16 cellular contexts compared by ENCODE assay signal in genomic region chr20:36307412-36308317, GRCh38. TPM values are rescaled to one million over a fixed set of nuclear protein-coding genes. Genes with fewer than 3 reads are reported as not detected.
DNase-seq lines count a peak whose midpoint lies in the region; ATAC-seq, FAIRE-seq and TF ChIP-seq lines count a peak whose summit lies in the region.
"Had no signal": no experiment of that assay in that cellular context is flagged by ENCODE, and none has a peak within 500 bp of the region (broad histone marks: within the 10 kb centered on the region; RNA-seq: fewer than 3 reads in every experiment).

No MANE protein-coding gene starts in this region.

- ATAC-seq in activated CD8-positive, alpha-beta memory T cell treated with anti-CD3 and anti-CD28 coated beads, Interleukin-2, amount 10 ng/mL, durations not matched to agents 7 days and 5 days: no peak
- ATAC-seq: psoas muscle had no signal

- peak overlapping the region; percentile 94 for H2AFZ ChIP-seq in parathyroid adenoma

- DNase-seq in activated CD8-positive, alpha-beta memory T cell treated with anti-CD3 and anti-CD28 coated beads, Interleukin-2, amount 10 ng/mL, durations not matched to agents 7 days and 5 days: peak; percentile 39
- DNase-seq in activated CD8-positive, alpha-beta memory T cell treated with anti-CD3 and anti-CD28 coated beads, Interleukin-2, amount 50 U/mL, for 48 hours: no peak
- DNase-seq in immature natural killer cell (no peak), BE2C (no peak), GM03348 (ENCODE audit: low spot score) (no peak), urothelium cell line (ENCODE audit: low spot score) (no peak)
- DNase-seq: NCI-H1048; NCI-H226; psoas muscle; stimulated activated CD8-positive, alpha-beta memory T cell treated with anti-CD3 and anti-CD28 coated beads, Interleukin-4, amount 100 ng/mL, for 48 hours had no signal

- no peak for FAIRE-seq in urothelium cell line (lab: Jason Lieb, UNC)
- FAIRE-seq: endothelial cell of umbilical vein, RCC 7860 had no signal

- H3K4me2 ChIP-seq in parathyroid adenoma (ENCODE audit: low read length): no peak overlapping the region

- no peaks in the 10 kb centered on the region for H3K79me2 ChIP-seq in parathyroid adenoma

- H3K9me3 ChIP-seq in parathyroid adenoma (ENCODE audit: control insufficient read depth, low read length) (no peaks in the 10 kb centered on the region), BE2C (no peaks in the 10 kb centered on the region)
- H3K9me3 ChIP-seq: psoas muscle, tibial nerve had no signal

- H3K4me3 ChIP-seq in parathyroid adenoma (ENCODE audit: low read depth, low read length): no peak overlapping the region
- H3K4me3 ChIP-seq in BE2C (ENCODE audit: low read depth, low read length): no peak overlapping the region

- H3K9ac ChIP-seq in parathyroid adenoma: no peak overlapping the region

- CTCF ChIA-PET in activated CD8-positive, alpha-beta memory T cell treated with anti-CD3 and anti-CD28 coated beads, Interleukin-2, amount 10 ng/mL, durations not matched to agents 7 days and 5 days (lab: Charles Lee): no interaction called here

- no peaks in the 10 kb centered on the region for H3K36me3 ChIP-seq in parathyroid adenoma (ENCODE audit: control insufficient read depth, insufficient read depth, low read length)
- no peaks in the 10 kb centered on the region for H3K36me3 ChIP-seq in BE2C
- H3K36me3 ChIP-seq: tibial nerve had no signal

- H3K36me3 Mint-ChIP-seq in activated CD8-positive, alpha-beta memory T cell treated with anti-CD3 and anti-CD28 coated beads, Interleukin-2, amount 10 ng/mL, durations not matched to agents 7 days and 5 days: no peaks in the 10 kb centered on the region
- no peaks in the 10 kb centered on the region for H3K36me3 Mint-ChIP-seq in brain
- H3K36me3 Mint-ChIP-seq in immature natural killer cell: no peaks in the 10 kb centered on the region

- H3K4me3 Mint-ChIP-seq in activated CD8-positive, alpha-beta memory T cell treated with anti-CD3 and anti-CD28 coated beads, Interleukin-2, amount 10 ng/mL, durations not matched to agents 7 days and 5 days: no peak overlapping the region
- H3K4me3 Mint-ChIP-seq in brain: peak overlapping the region; percentile 78 to 87 (median 85)
- peak overlapping the region in 4 of 5 donors; percentile 5 to 44 (median 18) for H3K4me3 Mint-ChIP-seq in immature natural killer cell
- H3K4me3 Mint-ChIP-seq: T-helper 1 cell treated with Interleukin-12 subunit alpha and Interleukin-12 subunit beta and Interleukin-4 antibody, amounts not matched to agents 30 μg/mL and 1 μg/mL, for 36 hours had no signal

- H3K27me3 Mint-ChIP-seq in activated CD8-positive, alpha-beta memory T cell treated with anti-CD3 and anti-CD28 coated beads, Interleukin-2, amount 10 ng/mL, durations not matched to agents 7 days and 5 days: peaks cover 60% of the 10 kb centered on the region
- H3K27me3 Mint-ChIP-seq in brain (peaks cover 54% of the 10 kb centered on the region), immature natural killer cell (ENCODE audit: low read depth in 3 of 3) (peaks cover 9 to 19% (median 12%) of the 10 kb centered on the region in 3 donors)

- H3K27ac Mint-ChIP-seq in activated CD8-positive, alpha-beta memory T cell treated with anti-CD3 and anti-CD28 coated beads, Interleukin-2, amount 10 ng/mL, durations not matched to agents 7 days and 5 days: no peak overlapping the region
- H3K27ac Mint-ChIP-seq in brain (peak overlapping the region in 3 of 5 experiments; percentile 51 to 80 (median 67)), immature natural killer cell (no peak overlapping the region)
- H3K27ac Mint-ChIP-seq: T-helper 1 cell treated with Interleukin-12 subunit alpha and Interleukin-12 subunit beta and Interleukin-4 antibody, amounts not matched to agents 30 μg/mL and 1 μg/mL, for 36 hours had no signal

- no peak for TF ChIP-seq CTCF in brain (conservative IDR thresholded peaks at IDR 0.05)
- no peak for TF ChIP-seq CTCF in parathyroid adenoma (IDR thresholded peaks at IDR 0.05)
- TF ChIP-seq CTCF in BE2C (IDR thresholded peaks at IDR 0.05; ENCODE audit: low read depth, low read length): no peak

- no peak overlapping the region for H3K27ac ChIP-seq in parathyroid adenoma
- H3K27ac ChIP-seq: psoas muscle, tibial nerve had no signal

- peaks cover 2% of the 10 kb centered on the region for H3K4me1 ChIP-seq in parathyroid adenoma
- no peaks in the 10 kb centered on the region for H3K4me1 ChIP-seq in BE2C

- H3K9me3 Mint-ChIP-seq in activated CD8-positive, alpha-beta memory T cell treated with anti-CD3 and anti-CD28 coated beads, Interleukin-2, amount 10 ng/mL, durations not matched to agents 7 days and 5 days (ENCODE audit: low read depth): no peaks in the 10 kb centered on the region
- peaks cover 0 to 2% (median 0%) of the 10 kb centered on the region in 5 experiments for H3K9me3 Mint-ChIP-seq in brain
- H3K9me3 Mint-ChIP-seq in immature natural killer cell: no peaks in the 10 kb centered on the region
- H3K9me3 Mint-ChIP-seq: T-helper 1 cell treated with Interleukin-12 subunit alpha and Interleukin-12 subunit beta and Interleukin-4 antibody, amounts not matched to agents 30 μg/mL and 1 μg/mL, for 36 hours had no signal

- peaks cover 2% of the 10 kb centered on the region for H3K4me1 Mint-ChIP-seq in activated CD8-positive, alpha-beta memory T cell treated with anti-CD3 and anti-CD28 coated beads, Interleukin-2, amount 10 ng/mL, durations not matched to agents 7 days and 5 days
- H3K4me1 Mint-ChIP-seq in brain (peaks cover 45% of the 10 kb centered on the region), immature natural killer cell (peaks cover 5 to 10% of the 10 kb centered on the region in 2 donors)

- H3K27me3 ChIP-seq in parathyroid adenoma (ENCODE audit: control insufficient read depth, insufficient read depth, low read length) (no peaks in the 10 kb centered on the region), BE2C (peaks cover 33% of the 10 kb centered on the region)

RNA-seq across cellular contexts. Expression of gene DLGAP4, which starts 1.5 kb away (rescaled TPM):
- total RNA-seq in activated CD8-positive, alpha-beta memory T cell treated with anti-CD3 and anti-CD28 coated beads, Interleukin-2, amount 10 ng/mL, durations not matched to agents 7 days and 5 days: 10 to 100 TPM; 18.8 to 19.6 TPM
- polyA plus RNA-seq in brain (ENCODE audit: insufficient read depth, low read depth, low replicate concordance): 190 TPM
- polyA plus RNA-seq in immature natural killer cell: 10 to 100 TPM in 2 of 3 donors, 1 to 10 TPM in 1; 9.0 to 29.0 (median 12.6) TPM
- polyA plus RNA-seq in BE2C (2012; ENCODE audit: insufficient read depth, insufficient read length, low read depth): 71.6 TPM

Comparison
In these comparisons a context has a peak if more than half of its experiments do, and no peak if none do; other contexts are left out.
1. H3K27ac Mint-ChIP-seq: peak in brain (3 of 5); none in activated CD8-positive, alpha-beta memory T cell treated with anti-CD3 and anti-CD28 coated beads, Interleukin-2, amount 10 ng/mL, durations not matched to agents 7 days and 5 days (single experiment) and immature natural killer cell (0 of 6).